ENCODE assay signal across 8 cellular contexts in the genomic region with DNA sequence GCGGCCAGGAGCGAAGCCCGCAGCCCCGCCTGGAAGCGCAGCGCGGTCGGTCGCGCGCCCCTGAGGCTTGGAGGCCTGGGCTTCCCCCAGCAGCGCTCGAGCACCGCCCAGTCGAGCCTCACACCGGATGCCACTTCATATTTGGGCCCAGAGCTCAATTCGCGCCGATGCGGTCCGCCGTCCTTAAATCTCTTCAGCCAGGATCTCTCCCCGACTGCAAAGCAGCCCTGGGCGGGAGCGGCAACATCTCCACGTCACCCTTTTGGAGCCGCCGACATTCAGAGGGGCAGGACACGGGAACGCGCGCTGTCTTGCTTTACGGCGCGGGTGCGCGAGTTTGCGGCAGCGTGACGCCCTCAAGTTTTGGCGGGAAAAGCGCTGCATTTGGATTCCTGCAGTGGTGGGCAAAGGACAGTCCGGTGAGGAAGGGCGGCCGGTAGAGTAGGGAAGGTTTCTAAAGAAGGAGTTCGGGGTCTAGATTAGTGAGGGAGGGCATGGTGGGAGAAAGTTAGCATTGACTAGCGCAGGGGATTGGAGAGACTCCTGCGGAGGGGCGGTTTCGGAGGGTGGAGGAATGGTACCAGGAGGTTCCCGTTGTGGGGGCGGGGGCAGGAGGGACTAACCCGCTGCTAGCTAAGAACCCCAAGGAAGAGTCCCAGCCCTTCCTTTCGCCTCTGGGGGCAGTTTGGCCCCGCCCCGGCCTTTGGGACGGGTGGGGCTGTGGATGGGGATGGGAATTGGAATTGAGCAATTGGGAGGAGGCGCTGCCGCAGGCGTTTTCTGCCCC. TPM values are rescaled to one million over a fixed set of nuclear protein-coding genes. Genes with fewer than 3 reads are reported as not detected.
DNase-seq lines count a peak whose midpoint lies in the region; ATAC-seq and TF ChIP-seq lines count a peak whose summit lies in the region.

No MANE protein-coding gene starts in this region.

- peak; percentile 93 for ATAC-seq in GM19023 (IDR thresholded peaks at IDR 0.05; ENCODE audit: unreplicated experiment)
- peak; percentile 85 for ATAC-seq in HG03280 (IDR thresholded peaks at IDR 0.05; ENCODE audit: unreplicated experiment)

- no peaks in the 10 kb centered on the region for H3K27me3 Mint-ChIP-seq in chondrocyte (ENCODE audit: low read depth)

- peak; percentile 85 for DNase-seq in AG10803 (ENCODE audit: low read depth)
- peak; percentile 91 for DNase-seq in NCI-H345 (lab: John Stamatoyannopoulos, UW)
- peak; percentile 76 for DNase-seq in activated CD4-positive, alpha-beta T cell treated with anti-CD3 and anti-CD28 coated beads for 1 hour
- peak; percentile 93 for DNase-seq in chondrocyte (ENCODE audit: low spot score)
- DNase-seq in kidney glomerular epithelial cell (lab: John Stamatoyannopoulos, UW), result peak; percentile 85
- DNase-seq in stimulated activated CD4-positive, alpha-beta T cell treated with anti-CD3 and anti-CD28 coated beads, Interleukin-15, amount 100 ng/mL, for 48 hours (ENCODE audit: low read depth in 2 of 2), result peak; percentile 79 to 81

- H3K36me3 Mint-ChIP-seq in chondrocyte (ENCODE audit: low read depth), result peaks cover 3% of the 10 kb centered on the region

- peak overlapping the region; percentile 88 for H3K27ac Mint-ChIP-seq in chondrocyte (ENCODE audit: unreplicated experiment)

- no peak for TF ChIP-seq CTCF in AG10803 (conservative IDR thresholded peaks at IDR 0.05; ENCODE audit: low read length)
- no peak for TF ChIP-seq CTCF in chondrocyte (IDR thresholded peaks at IDR 0.05)

- H3K4me3 Mint-ChIP-seq in chondrocyte (ENCODE audit: unreplicated experiment), result peak overlapping the region; percentile 84

- peak overlapping the region; percentile 86 for H3K4me3 ChIP-seq in AG10803 (ENCODE audit: low read length)

- peaks cover 49% of the 10 kb centered on the region for H3K4me1 Mint-ChIP-seq in chondrocyte (ENCODE audit: low read depth)

- H3K9me3 Mint-ChIP-seq in chondrocyte (ENCODE audit: low read depth), result no peaks in the 10 kb centered on the region

RNA-seq across cellular contexts. Expression of a gene that starts 0.8 kb away (rescaled TPM):
- total RNA-seq in chondrocyte, result 18.3 to 28.4 TPM (median 23.5 TPM) in 3 replicates

RNA-seq across cellular contexts. Expression of a gene that starts 33.1 kb away (rescaled TPM):
- 247 to 286 TPM (median 252 TPM) in 3 replicates for total RNA-seq in chondrocyte

RNA-seq across cellular contexts. Expression of a gene that starts 54.9 kb away (rescaled TPM):
- total RNA-seq in chondrocyte, result 0.20 to 0.56 TPM in 2 of 3 replicates, not detected in the other

RNA-seq across cellular contexts. Expression of a gene that starts 56.5 kb away (rescaled TPM):
- 88.6 to 95.0 TPM (median 91.1 TPM) in 3 replicates for total RNA-seq in chondrocyte

Comparison
In these comparisons a context has a peak if more than half of its experiments do, and no peak if none do; other contexts are left out.
1. Peak in every context shown above with its lines: DNase-seq, ATAC-seq and H3K4me3 ChIP-seq.